In genomic region chr7:711093-711966, GRCh38 we compare ENCODE assay signal across 11 cellular contexts. TPM values are rescaled to one million over a fixed set of nuclear protein-coding genes. Genes with fewer than 3 reads are reported as not detected.
DNase-seq lines count a peak whose midpoint lies in the region; ATAC-seq and TF ChIP-seq lines count a peak whose summit lies in the region.
"Had no signal": no experiment of that assay in that cellular context is flagged by ENCODE, and none has a peak within 500 bp of the region (broad histone marks: within the 10 kb centered on the region; RNA-seq: fewer than 3 reads in every experiment).

No MANE protein-coding gene starts in this region.

- peaks cover 0 to 6% of the 10 kb centered on the region in 2 donors for H3K27me3 Mint-ChIP-seq in T-cell

- WGBS in ovary, 3 donors = 33 to 39% (median 34%) methylated on average over 40 to 48 of the region's 48 CpGs

- H3K4me3 Mint-ChIP-seq in T-cell = peak overlapping the region; percentile 55 to 69 (median 66)

- H3K27ac ChIP-seq in AG04450 (ENCODE audit: low read depth, low read length) = no peak overlapping the region
- peak overlapping the region; percentile 13 to 75 for H3K27ac ChIP-seq in ovary

- TF ChIP-seq CTCF in AG04450 (IDR thresholded peaks at IDR 0.05; ENCODE audit: low read depth, low read length) = no peak
- TF ChIP-seq CTCF in foreskin fibroblast (IDR thresholded peaks at IDR 0.05; ENCODE audit: low read depth, low read length) = no peak
- no peak for TF ChIP-seq CTCF in ovary (IDR thresholded peaks at IDR 0.05)
- TF ChIP-seq CTCF in GM10266 (IDR thresholded peaks at IDR 0.05; ENCODE audit: control insufficient read depth, insufficient read depth, low read depth, missing control alignments) = no peak

- H3K27ac Mint-ChIP-seq in T-cell = peak overlapping the region in 1 of 2 donors; percentile 79

- peaks cover 5% of the 10 kb centered on the region for H3K4me1 ChIP-seq in ovary (ENCODE audit: insufficient read depth)

- no peak for ATAC-seq in T-cell (replicated peaks in 1 of 4)

- H3K9me3 ChIP-seq in AG04450 (ENCODE audit: control insufficient read depth, insufficient read depth, low read length) (peaks cover 4% of the 10 kb centered on the region; the same call in 1 of the 2 replicates), ovary (no peaks in the 10 kb centered on the region)

- DNase-seq in AG04450 (ENCODE audit: low read depth, low spot score) (no peak), T-cell (no peak), foreskin fibroblast (peak in 1 of 2 donors; percentile 29), ovary (peak; percentile 42 to 67 (median 57)), GM10266 (ENCODE audit: extremely low spot score) (no peak), NCI-H187 treated with DMSO at 0.1 percent for 48 hours (lab: John Stamatoyannopoulos, UW) (no peak), 8988T (no peak)
- DNase-seq in stimulated activated CD4-positive, alpha-beta T cell treated with anti-CD3 and anti-CD28 coated beads, Interleukin-4, amount 100 ng/mL, for 24 hours = no peak
- DNase-seq: cortex of kidney, EL, NCI-H1694 treated with DMSO at 0.1 percent for 48 hours had no signal

- intact Hi-C loops in ovary (cut with DNase I) = no loop called here

- H3K27me3 ChIP-seq in AG04450 (ENCODE audit: control insufficient read depth, insufficient read depth, low read length) (peaks cover 2% of the 10 kb centered on the region), ovary (no peaks in the 10 kb centered on the region)

- CTCF ChIA-PET in AG04450 (lab: Charles Lee) = no interaction called here
- CTCF ChIA-PET in T-cell (lab: Charles Lee) = interaction anchor here in 1 of 2 donors (0.7 kb wide), 1 partner anchor 25 kb away, joined by 3 read pairs; no protein-coding TSS in a partner anchor

- TF ChIP-seq POLR2A in ovary (IDR thresholded peaks at IDR 0.05) = no peak

- POLR2A ChIA-PET in AG04450 (lab: Yijun Ruan, JAX) = no interaction called here
- POLR2A ChIA-PET in T-cell (lab: Charles Lee) = no interaction called here

- H3K4me3 ChIP-seq in AG04450 (ENCODE audit: low read depth, low read length) (peak overlapping the region; percentile 50), foreskin fibroblast (ENCODE audit: low read depth in 1 of 2, low read length in 2 of 2) (peak overlapping the region; percentile 33 to 43), ovary (peak overlapping the region; percentile 52)

- H3K4me1 Mint-ChIP-seq in T-cell = peaks cover 14 to 16% (median 15%) of the 10 kb centered on the region in 3 donors

- no peaks in the 10 kb centered on the region for H3K9me3 Mint-ChIP-seq in T-cell

- H3K36me3 Mint-ChIP-seq in T-cell = peaks cover 10% of the 10 kb centered on the region

- TF ChIP-seq EP300 in ovary (IDR thresholded peaks at IDR 0.05) = no peak

- no peaks in the 10 kb centered on the region for H3K36me3 ChIP-seq in ovary

RNA-seq across cellular contexts. Expression of gene DNAAF5, which starts 15.2 kb away (rescaled TPM):
- polyA plus RNA-seq in AG04450 (2011; rRNA removed) = 12.6 and 16.9 TPM in 2 replicates
- polyA minus RNA-seq in AG04450 (2011; rRNA and poly(A)+ RNA removed) = 23.0 and 24.0 TPM in 2 replicates
- total RNA-seq in T-cell = 10 to 100 TPM; 12.8 to 21.4 (median 17.1) TPM
- total RNA-seq in ovary = 10 to 100 TPM; 16.3 to 41.0 (median 26.0) TPM
- polyA plus RNA-seq in ovary = 10 to 100 TPM; 12.9 to 14.7 TPM

RNA-seq across cellular contexts. Expression of gene PRKAR1B, which starts 15.8 kb away (rescaled TPM):
- polyA plus RNA-seq in AG04450 (2011; rRNA removed) (16.1 and 17.8 TPM in 2 replicates), ovary (10 to 100 TPM; 22.6 to 34.0 TPM)
- polyA minus RNA-seq in AG04450 (2011; rRNA and poly(A)+ RNA removed) = 19.2 and 24.0 TPM in 2 replicates
- total RNA-seq in T-cell (10 to 100 TPM; 20.7 to 35.4 (median 24.4) TPM), ovary (10 to 100 TPM; 14.3 to 49.0 (median 42.9) TPM)

Comparison
In these comparisons a context has a peak if more than half of its experiments do, and no peak if none do; other contexts are left out.
1. DNase-seq: peak in ovary (5 of 5); none in AG04450 (single experiment), T-cell (0 of 34), GM10266 (single experiment), NCI-H187 treated with DMSO at 0.1 percent for 48 hours (single experiment), stimulated activated CD4-positive, alpha-beta T cell treated with anti-CD3 and anti-CD28 coated beads, Interleukin-4, amount 100 ng/mL, for 24 hours (single experiment) and 8988T (single experiment).
2. Peak in every context shown above with its lines, with median percentiles within 50 percentile points of each other: H3K4me3 ChIP-seq.